9 cellular contexts compared by ENCODE assay signal in genomic region chr17:78131172-78132085, GRCh38. TPM values are rescaled to one million over a fixed set of nuclear protein-coding genes. Genes with fewer than 3 reads are reported as not detected.
A peak's percentile ranks its signal among the peaks of the same experiment; 100 is the strongest.
DNase-seq lines count a peak whose midpoint lies in the region; ATAC-seq, FAIRE-seq and TF ChIP-seq lines count a peak whose summit lies in the region.
"Had no signal": no experiment of that assay in that cellular context is flagged by ENCODE, and none has a peak within 500 bp of the region (broad histone marks: within the 10 kb centered on the region; RNA-seq: fewer than 3 reads in every experiment).

No MANE protein-coding gene starts in this region.

- H3K36me3 ChIP-seq in HCT116 (ENCODE audit: control insufficient read depth in 1 of 2, insufficient read depth in 2 of 2, low read length in 2 of 2) (no peaks in the 10 kb centered on the region), left ventricle myocardium inferior (no peaks in the 10 kb centered on the region), ascending aorta (no peaks in the 10 kb centered on the region)

- H3K27me3 ChIP-seq in HCT116 (ENCODE audit: insufficient read depth, low read length), result no peaks in the 10 kb centered on the region
- H3K27me3 ChIP-seq in left ventricle myocardium inferior (ENCODE audit: low read depth), result no peaks in the 10 kb centered on the region
- H3K27me3 ChIP-seq in ascending aorta, result no peaks in the 10 kb centered on the region

- TF ChIP-seq CTCF in HCT116 (IDR thresholded peaks at IDR 0.05 in 2 of 3, conservative IDR thresholded peaks at IDR 0.05 in 1 of 3; ENCODE audit: borderline replicate concordance in 1 of 3, insufficient read depth in 1 of 3, low read depth in 2 of 3, low read length in 2 of 3), result no peak; a peak in 1 of 6 replicates
- no peak for TF ChIP-seq CTCF in left ventricle myocardium inferior (IDR thresholded peaks at IDR 0.05; ENCODE audit: borderline replicate concordance)
- TF ChIP-seq CTCF in D721Med (IDR thresholded peaks at IDR 0.05; ENCODE audit: insufficient read depth, missing control alignments), result no peak
- no peak for TF ChIP-seq CTCF in ascending aorta (IDR thresholded peaks at IDR 0.05)

- no peak overlapping the region for H2AFZ ChIP-seq in HCT116 (ENCODE audit: low read depth, low read length, poor library complexity, severe bottlenecking)

- CTCF ChIA-PET in HCT116 (lab: Charles Lee), result interaction anchor here (1.0 to 1.8 kb wide), 5 partner anchors 8 to 120 kb away, joined by 3 to 7 read pairs (median 5); no protein-coding TSS in a partner anchor
- CTCF ChIA-PET in activated CD4-positive, alpha-beta memory T cell treated with anti-CD3 and anti-CD28 coated beads for 36 hours (lab: Charles Lee), result interaction anchor here (0.7 to 2.2 kb wide), 7 partner anchors 9 to 46 kb away, joined by 3 to 15 read pairs (median 4); no protein-coding TSS in a partner anchor

- ATAC-seq in HCT116 (peak; percentile 7; the same call in 1 of the 2 replicates), HG03159 (IDR thresholded peaks at IDR 0.05; ENCODE audit: unreplicated experiment) (no peak)

- H3K4me3 Mint-ChIP-seq in activated CD4-positive, alpha-beta memory T cell treated with anti-CD3 and anti-CD28 coated beads for 36 hours, result peak overlapping the region; percentile 97

- H3K4me1 ChIP-seq in HCT116 (ENCODE audit: control insufficient read depth in 1 of 2, insufficient read depth in 2 of 2, low read length in 2 of 2) (peaks cover 39 to 74% of the 10 kb centered on the region in 2 experiments), left ventricle myocardium inferior (peaks cover 68% of the 10 kb centered on the region), ascending aorta (peaks cover 5 to 24% of the 10 kb centered on the region in 2 donors)

- H3K27ac ChIP-seq in HCT116 (ENCODE audit: low read depth, low read length), result peak overlapping the region; percentile 49; the same call in 1 of the 2 replicates
- peak overlapping the region; percentile 93 for H3K27ac ChIP-seq in left ventricle myocardium inferior (replicated peaks)
- no peak overlapping the region for H3K27ac ChIP-seq in ascending aorta

- peaks cover 55% of the 10 kb centered on the region for H3K36me3 Mint-ChIP-seq in activated CD4-positive, alpha-beta memory T cell treated with anti-CD3 and anti-CD28 coated beads for 36 hours

- H3K9me2 ChIP-seq in HCT116 (ENCODE audit: insufficient read depth), result no peaks in the 10 kb centered on the region

- peak overlapping the region; percentile 96 for H3K4me2 ChIP-seq in HCT116 (ENCODE audit: low read length)

- intact Hi-C loops in HCT116 (cut with micrococcal nuclease) (no loop called here), left ventricle myocardium inferior (cut with micrococcal nuclease) (no loop called here), ascending aorta (cut with DNase I) (no loop called here)
- intact Hi-C loops in activated CD4-positive, alpha-beta memory T cell treated with anti-CD3 and anti-CD28 coated beads for 36 hours (cut with micrococcal nuclease), result loop anchor here (5.0 kb wide), 2 partner anchors 36 to 56 kb away; partner anchors contain the start of genes AFMID, SYNGR2 and TK1

- no peaks in the 10 kb centered on the region for H3K27me3 Mint-ChIP-seq in activated CD4-positive, alpha-beta memory T cell treated with anti-CD3 and anti-CD28 coated beads for 36 hours

- TF ChIP-seq RAD21 in HCT116 (IDR thresholded peaks at IDR 0.05; ENCODE audit: low read depth), result no peak

- BruUV-seq in HCT116 (replicated peaks; lab: Mats Ljungman, UMichigan), result no TSS peak

- peak overlapping the region; percentile 71 for H3K9ac ChIP-seq in HCT116 (ENCODE audit: low read length)

- no peak for FAIRE-seq in D721Med (lab: Jason Lieb, UNC)

- DNase-seq in HCT116 (ENCODE audit: low read depth, low spot score), result no peak
- peak; percentile 69 for DNase-seq in activated CD4-positive, alpha-beta memory T cell treated with anti-CD3 and anti-CD28 coated beads for 36 hours
- DNase-seq in left ventricle myocardium inferior, result no peak
- DNase-seq in stimulated activated CD4-positive, alpha-beta T cell treated with anti-CD3 and anti-CD28 coated beads, Interleukin-1b, Interleukin-23, amount 100 ng/mL, for 48 hours, result peak; percentile 54
- no peak for DNase-seq in putamen (ENCODE audit: low spot score)
- no peak for DNase-seq in D721Med (ENCODE audit: insufficient read length, low spot score)
- no peak for DNase-seq in ascending aorta (ENCODE audit: low spot score in 2 of 2)

- H3K4me3 ChIP-seq in HCT116 (replicated peaks in 1 of 2; ENCODE audit: low read depth in 1 of 2, low read length in 2 of 2) (peak overlapping the region; percentile 57 to 68), left ventricle myocardium inferior (peak overlapping the region; percentile 48), ascending aorta (peak overlapping the region in 1 of 2 donors; percentile 46)

- no peaks in the 10 kb centered on the region for H3K9me3 Mint-ChIP-seq in activated CD4-positive, alpha-beta memory T cell treated with anti-CD3 and anti-CD28 coated beads for 36 hours

- H3K9me3 ChIP-seq in HCT116 (ENCODE audit: control insufficient read depth in 1 of 2, insufficient read depth in 1 of 2, low read depth in 1 of 2, low read length in 2 of 2) (no peaks in the 10 kb centered on the region), left ventricle myocardium inferior (replicated peaks) (no peaks in the 10 kb centered on the region), ascending aorta (no peaks in the 10 kb centered on the region)

- H4K20me1 ChIP-seq in HCT116 (ENCODE audit: insufficient read depth), result no peaks in the 10 kb centered on the region

- H3K27ac Mint-ChIP-seq in activated CD4-positive, alpha-beta memory T cell treated with anti-CD3 and anti-CD28 coated beads for 36 hours, result peak overlapping the region; percentile 95

- RAD21 ChIA-PET in HCT116 (lab: Charles Lee; ENCODE audit: low non-redundant PET in 1 of 2, low total read pairs in 2 of 2, uncharacterized antibody in 2 of 2, unreplicated experiment in 2 of 2), result interaction anchor here in 1 of 2 experiments (1.3 kb wide), 1 partner anchor 120 kb away, joined by 4 read pairs; no protein-coding TSS in a partner anchor

- TF ChIP-seq POLR2A in HCT116 (IDR thresholded peaks at IDR 0.05; ENCODE audit: borderline replicate concordance, extremely low read depth, insufficient read depth, insufficient read length), result no peak

- peaks cover 54% of the 10 kb centered on the region for H3K4me1 Mint-ChIP-seq in activated CD4-positive, alpha-beta memory T cell treated with anti-CD3 and anti-CD28 coated beads for 36 hours (ENCODE audit: low read depth)

- POLR2A ChIA-PET in HCT116 (lab: Charles Lee), result interaction anchor here (4.2 kb wide), 1 partner anchor 7 kb away, joined by 35 read pairs; no protein-coding TSS in a partner anchor
- POLR2A ChIA-PET in activated CD4-positive, alpha-beta memory T cell treated with anti-CD3 and anti-CD28 coated beads for 36 hours (lab: Charles Lee), result interaction anchor here (1.1 to 1.6 kb wide), 3 partner anchors 10 to 173 kb away, joined by 3 to 5 read pairs (median 4); partner anchors contain the start of gene TNRC6C

- peaks cover 15% of the 10 kb centered on the region; the same call in 1 of the 2 replicates for H3K79me2 ChIP-seq in HCT116 (ENCODE audit: insufficient read depth, low read length)

TF ChIP-seq in HCT116, 20 proteins besides CTCF, POLR2A, EP300 and RAD21 (continues in another document):
- TF ChIP-seq FOSL1 (IDR thresholded peaks at IDR 0.05; ENCODE audit: low read depth) (no peak), SRF (IDR thresholded peaks at IDR 0.05; ENCODE audit: low read depth) (no peak), REST (IDR thresholded peaks at IDR 0.05; ENCODE audit: low read depth) (no peak), POLR2AphosphoS5 (IDR thresholded peaks at IDR 0.05; ENCODE audit: low read depth, low read length) (no peak)

RNA-seq across cellular contexts. Expression of gene TMC8, which starts 0.9 kb away (rescaled TPM):
- total RNA-seq in HCT116 (2021; ENCODE audit: unreplicated experiment) (7.8 TPM), left ventricle myocardium inferior (1.3 TPM), ascending aorta (9.6 TPM)
- 4.7 and 6.0 TPM in 2 replicates for polyA plus RNA-seq in HCT116 (2012)
- total RNA-seq in activated CD4-positive, alpha-beta memory T cell treated with anti-CD3 and anti-CD28 coated beads for 36 hours, result 100 to 1,000 TPM; 134 to 140 TPM

RNA-seq across cellular contexts. Expression of gene TMC6, which starts 2.9 kb away (rescaled TPM):
- total RNA-seq in HCT116 (2021; ENCODE audit: unreplicated experiment), result 142 TPM
- polyA plus RNA-seq in HCT116 (2012), result 93.2 and 96.7 TPM in 2 replicates
- total RNA-seq in activated CD4-positive, alpha-beta memory T cell treated with anti-CD3 and anti-CD28 coated beads for 36 hours, result 100 to 1,000 TPM; 157 to 162 TPM
- 39.5 TPM for total RNA-seq in left ventricle myocardium inferior
- total RNA-seq in ascending aorta, result 173 TPM

RNA-seq across cellular contexts. Expression of gene C17orf99, which starts 14.8 kb away (rescaled TPM):
- not detected for total RNA-seq in HCT116 (2021; ENCODE audit: unreplicated experiment)
- not detected in 2 replicates for polyA plus RNA-seq in HCT116 (2012)
- total RNA-seq in activated CD4-positive, alpha-beta memory T cell treated with anti-CD3 and anti-CD28 coated beads for 36 hours, result not detected
- total RNA-seq in left ventricle myocardium inferior, result not detected
- not detected for total RNA-seq in ascending aorta
- total RNA-seq: epithelial cell of proximal tubule had no signal

RNA-seq across cellular contexts. Expression of gene SYNGR2, which starts 37.0 kb away (rescaled TPM):
- total RNA-seq in HCT116 (2021; ENCODE audit: unreplicated experiment), result 148 TPM
- 159 and 197 TPM in 2 replicates for polyA plus RNA-seq in HCT116 (2012)
- 10 to 100 TPM; 79.2 to 87.7 TPM for total RNA-seq in activated CD4-positive, alpha-beta memory T cell treated with anti-CD3 and anti-CD28 coated beads for 36 hours
- total RNA-seq in left ventricle myocardium inferior, result 86.9 TPM
- 115 TPM for total RNA-seq in ascending aorta

RNA-seq across cellular contexts. Expression of gene TK1, which starts 55.4 kb away (rescaled TPM):
- 315 TPM for total RNA-seq in HCT116 (2021; ENCODE audit: unreplicated experiment)
- 372 and 415 TPM in 2 replicates for polyA plus RNA-seq in HCT116 (2012)
- total RNA-seq in activated CD4-positive, alpha-beta memory T cell treated with anti-CD3 and anti-CD28 coated beads for 36 hours, result 100 to 1,000 TPM; 188 to 193 TPM
- total RNA-seq in left ventricle myocardium inferior, result 1.8 TPM
- not detected for total RNA-seq in ascending aorta

Comparison
In these comparisons a context has a peak if more than half of its experiments do, and no peak if none do; other contexts are left out.
1. DNase-seq: peak in activated CD4-positive, alpha-beta memory T cell treated with anti-CD3 and anti-CD28 coated beads for 36 hours (single experiment) and stimulated activated CD4-positive, alpha-beta T cell treated with anti-CD3 and anti-CD28 coated beads, Interleukin-1b, Interleukin-23, amount 100 ng/mL, for 48 hours (single experiment); none in HCT116 (single experiment), left ventricle myocardium inferior (single experiment), putamen (single experiment), D721Med (single experiment) and ascending aorta (0 of 2).
2. H3K27ac ChIP-seq: peak in HCT116 (single experiment) and left ventricle myocardium inferior (single experiment); none in ascending aorta (0 of 2).
3. RNA of gene TMC8, which starts 0.9 kb away (total RNA-seq): 134 to 140 TPM in activated CD4-positive, alpha-beta memory T cell treated with anti-CD3 and anti-CD28 coated beads for 36 hours; 9.6 TPM in ascending aorta (single experiment), 7.8 TPM in HCT116 (single experiment) and 1.3 TPM in left ventricle myocardium inferior (single experiment); every median in the first group is over 10 times any median in the second.